ENCODE assay signal across 8 cellular contexts in genomic region chr9:110125207-110125751, GRCh38.
DNase-seq lines count a peak whose midpoint lies in the region; ATAC-seq, FAIRE-seq and TF ChIP-seq lines count a peak whose summit lies in the region.

No MANE protein-coding gene starts in this region.

- no peak for ATAC-seq in HG02571 (IDR thresholded peaks at IDR 0.05; ENCODE audit: unreplicated experiment)

- H3K36me3 Mint-ChIP-seq in neural crest cell (ENCODE audit: low read depth), result no peaks in the 10 kb centered on the region

- TF ChIP-seq CTCF in fibroblast of the aortic adventitia (IDR thresholded peaks at IDR 0.05; ENCODE audit: insufficient read depth, low read length), result no peak
- TF ChIP-seq CTCF in neural crest cell (conservative IDR thresholded peaks at IDR 0.05), result no peak

- H3K27ac Mint-ChIP-seq in neural crest cell (ENCODE audit: unreplicated experiment), result peak overlapping the region; percentile 95

- peak; percentile 91 for FAIRE-seq in RCC 7860 (lab: Jason Lieb, UNC)

- peaks cover 77% of the 10 kb centered on the region for H3K4me1 Mint-ChIP-seq in neural crest cell

- H3K27me3 Mint-ChIP-seq in neural crest cell (ENCODE audit: low read depth), result no peaks in the 10 kb centered on the region

- H3K4me3 Mint-ChIP-seq in neural crest cell, result peak overlapping the region; percentile 87

- H3K9me3 Mint-ChIP-seq in neural crest cell, result no peaks in the 10 kb centered on the region

- DNase-seq in AG20443 (ENCODE audit: low spot score) (peak; percentile 18), RCC 7860 (ENCODE audit: low spot score) (peak; percentile 92), fibroblast of the aortic adventitia (ENCODE audit: low read depth) (peak; percentile 99), neural crest cell (ENCODE audit: low read depth, low spot score) (peak; percentile 65), NCI-H82 treated with DMSO at 0.1 percent for 48 hours (lab: John Stamatoyannopoulos, UW; ENCODE audit: unreplicated experiment) (no peak), NCI-H1930 (lab: John Stamatoyannopoulos, UW) (no peak), HPDE6-E6E7 (ENCODE audit: extremely low spot score) (no peak)

- peak overlapping the region; percentile 68 for H3K4me3 ChIP-seq in fibroblast of the aortic adventitia (ENCODE audit: low read depth, low read length)

Comparison
In these comparisons a context has a peak if more than half of its experiments do, and no peak if none do; other contexts are left out.
1. DNase-seq: peak in AG20443 (single experiment), RCC 7860 (single experiment), fibroblast of the aortic adventitia (single experiment) and neural crest cell (single experiment); none in NCI-H82 treated with DMSO at 0.1 percent for 48 hours (single experiment), NCI-H1930 (0 of 2) and HPDE6-E6E7 (single experiment).